Comparison of ENCODE assay signal across 20 cellular contexts in genomic region chr5:159450417-159450816, GRCh38.
DNase-seq lines count a peak whose midpoint lies in the region; ATAC-seq and TF ChIP-seq lines count a peak whose summit lies in the region.
"Had no signal": no experiment of that assay in that cellular context is flagged by ENCODE, and none has a peak within 500 bp of the region (broad histone marks: within the 10 kb centered on the region; RNA-seq: fewer than 3 reads in every experiment).

No MANE protein-coding gene starts in this region.

- H3K18ac ChIP-seq in H9 (ENCODE audit: insufficient read length, low read depth, low read length) (no peak overlapping the region), mesendoderm (ENCODE audit: low read length) (no peak overlapping the region)

- H3K14ac ChIP-seq in H9 (ENCODE audit: insufficient read depth, low read length): no peak overlapping the region

- H3K4me3 ChIP-seq in PC-3 (ENCODE audit: low read length) (no peak overlapping the region), mesendoderm (ENCODE audit: low read length) (no peak overlapping the region)
- H3K4me3 ChIP-seq: BLaER1 treated with 17β-estradiol and CSF1 and Interleukin-3, amounts not matched to agents 10 nM and 100 nM; GM12878; SK-N-MC had no signal

- no peaks in the 10 kb centered on the region for H3K23me2 ChIP-seq in H9 (ENCODE audit: insufficient read length, low read depth, low read length, poor library complexity, severe bottlenecking)

- peaks cover 0 to 2% of the 10 kb centered on the region in 2 donors for H3K4me1 Mint-ChIP-seq in effector memory CD8-positive, alpha-beta T cell (ENCODE audit: low read depth in 2 of 2)
- H3K4me1 Mint-ChIP-seq in H9: no peaks in the 10 kb centered on the region
- H3K4me1 Mint-ChIP-seq: CD4-positive, alpha-beta memory T cell had no signal

- WGBS in H9 (ENCODE audit: extremely low coverage, insufficient read length, low lambda C conversion rate): no CpG with 5 or more reads among the region's 4 CpGs
- no CpG with 5 or more reads among the region's 4 CpGs for WGBS in mesendoderm (ENCODE audit: extremely low coverage, insufficient coverage, low lambda C conversion rate)

- H3K4me3 Mint-ChIP-seq in effector memory CD8-positive, alpha-beta T cell: no peak overlapping the region
- no peak overlapping the region for H3K4me3 Mint-ChIP-seq in H9

- no peak overlapping the region for H3K23ac ChIP-seq in H9 (ENCODE audit: insufficient read length, low read depth, low read length)
- H3K23ac ChIP-seq in mesendoderm (ENCODE audit: low read length): no peak overlapping the region

- H3K4ac ChIP-seq in H9 (ENCODE audit: low read depth, low read length) (no peak overlapping the region), mesendoderm (ENCODE audit: low read depth, low read length) (no peak overlapping the region)

- peaks cover 0 to 13% of the 10 kb centered on the region in 2 donors for H3K27me3 Mint-ChIP-seq in effector memory CD8-positive, alpha-beta T cell
- peaks cover 3% of the 10 kb centered on the region; the same call in 1 of the 2 replicates for H3K27me3 Mint-ChIP-seq in H9 (ENCODE audit: low read depth)

- no peak overlapping the region for H3K56ac ChIP-seq in H9 (ENCODE audit: insufficient read length, low read depth, low read length)
- H3K56ac ChIP-seq in mesendoderm (ENCODE audit: low read length): no peak overlapping the region

- intact Hi-C loops in left ventricle myocardium superior (cut with micrococcal nuclease) (no loop called here), Right ventricle myocardium inferior (cut with DNase I) (loop anchor here (2.0 kb wide), 1 partner anchor 60 kb away; no protein-coding TSS in a partner anchor), PC-3 (cut with micrococcal nuclease) (no loop called here)

- DNase-seq in left ventricle myocardium superior: no peak
- no peak for DNase-seq in Right ventricle myocardium inferior (ENCODE audit: missing footprints)
- DNase-seq in PC-3: no peak
- no peak for DNase-seq in effector memory CD8-positive, alpha-beta T cell
- no peak for DNase-seq in H9
- DNase-seq in mesendoderm: no peak
- DNase-seq in cerebellar cortex (ENCODE audit: low spot score): no peak
- DNase-seq: Caco-2; CD4-positive, alpha-beta memory T cell; DMS 273 treated with DMSO at 0.1 percent for 48 hours; DMS79 treated with DMSO at 0.1 percent for 48 hours; KBM-7; NCI-H1092; NCI-H1436; NCI-H187 treated with DMSO at 0.1 percent for 48 hours; NK-92 treated with Interleukin-12 subunit alpha and Interleukin-12 subunit beta, amount 100 ng/mL, for 24 hours; SHP77 treated with DMSO at 0.1 percent for 48 hours had no signal

- H3K9me3 ChIP-seq in PC-3 (ENCODE audit: low read length) (no peaks in the 10 kb centered on the region), H9 (ENCODE audit: control insufficient read depth, low read depth, low read length) (no peaks in the 10 kb centered on the region)
- H3K9me3 ChIP-seq: BLaER1 treated with 17β-estradiol and CSF1 and Interleukin-3, amounts not matched to agents 10 nM and 100 nM; Caco-2 had no signal

- H3K79me2 ChIP-seq in PC-3 (ENCODE audit: low read length): no peaks in the 10 kb centered on the region
- no peaks in the 10 kb centered on the region for H3K79me2 ChIP-seq in H9 (ENCODE audit: insufficient read depth, low read length)
- no peaks in the 10 kb centered on the region for H3K79me2 ChIP-seq in mesendoderm (ENCODE audit: control insufficient read depth, insufficient read depth, low read length)

- no peak overlapping the region for H3K9ac ChIP-seq in PC-3 (ENCODE audit: low read length)
- no peak overlapping the region for H3K9ac ChIP-seq in H9 (ENCODE audit: extremely low read depth, insufficient read length, low read length)
- H3K9ac ChIP-seq in mesendoderm (ENCODE audit: low read length): no peak overlapping the region
- H3K9ac ChIP-seq: BLaER1 treated with 17β-estradiol and CSF1 and Interleukin-3, amounts not matched to agents 10 nM and 100 nM had no signal

- no peak overlapping the region for H4K91ac ChIP-seq in H9 (ENCODE audit: insufficient read length, low read depth, low read length)

- H3K27ac ChIP-seq in PC-3 (ENCODE audit: low read length) (peak overlapping the region; percentile 45), H9 (ENCODE audit: insufficient read length, low read depth, low read length) (no peak overlapping the region), mesendoderm (ENCODE audit: low read depth, low read length) (no peak overlapping the region)
- H3K27ac ChIP-seq: BLaER1 treated with 17β-estradiol and CSF1 and Interleukin-3, amounts not matched to agents 10 nM and 100 nM; SK-N-MC had no signal

- H4K8ac ChIP-seq in H9 (replicated peaks; ENCODE audit: insufficient read length, low read depth, low read length) (no peak overlapping the region), mesendoderm (ENCODE audit: low read depth, low read length) (no peak overlapping the region)

- H2BK15ac ChIP-seq in H9 (ENCODE audit: low read depth, low read length): no peak overlapping the region
- no peak overlapping the region for H2BK15ac ChIP-seq in mesendoderm (replicated peaks; ENCODE audit: low read depth)

- H4K5ac ChIP-seq in H9 (ENCODE audit: insufficient read length, low read depth, low read length) (no peak overlapping the region), mesendoderm (ENCODE audit: low read length) (no peak overlapping the region)

- no TSS peak for BruUV-seq in PC-3 (replicated peaks; lab: Mats Ljungman, UMichigan)

- CTCF ChIA-PET in PC-3 (lab: Charles Lee): no interaction called here

- H3K36me3 Mint-ChIP-seq in effector memory CD8-positive, alpha-beta T cell (ENCODE audit: insufficient read depth): peaks cover 2% of the 10 kb centered on the region
- no peaks in the 10 kb centered on the region; a peak in 1 of 7 replicates for H3K36me3 Mint-ChIP-seq in H9 (ENCODE audit: insufficient read depth in 1 of 3, low read depth in 3 of 3)
- H3K36me3 Mint-ChIP-seq: CD4-positive, alpha-beta memory T cell had no signal

- no peaks in the 10 kb centered on the region for H4K20me1 ChIP-seq in PC-3 (ENCODE audit: low read length)
- no peaks in the 10 kb centered on the region for H4K20me1 ChIP-seq in H9 (ENCODE audit: control insufficient read depth, insufficient read depth, insufficient read length)
- H4K20me1 ChIP-seq: BLaER1 treated with 17β-estradiol and CSF1 and Interleukin-3, amounts not matched to agents 10 nM and 100 nM had no signal

- H3F3A ChIP-seq in PC-3 (ENCODE audit: low read length, unreplicated experiment): no peaks in the 10 kb centered on the region

- H3K79me1 ChIP-seq in H9 (ENCODE audit: insufficient read depth, low read depth, low read length, poor library complexity, severe bottlenecking) (no peaks in the 10 kb centered on the region), mesendoderm (ENCODE audit: low read length) (no peaks in the 10 kb centered on the region)

- H3K4me2 ChIP-seq in PC-3 (ENCODE audit: low read length): peak overlapping the region; percentile 33
- H3K4me2 ChIP-seq in H9 (ENCODE audit: insufficient read depth, insufficient read length, low read length): no peak overlapping the region
- no peak overlapping the region for H3K4me2 ChIP-seq in mesendoderm (ENCODE audit: low read length)
- H3K4me2 ChIP-seq: BLaER1 treated with 17β-estradiol and CSF1 and Interleukin-3, amounts not matched to agents 10 nM and 100 nM had no signal

- H3T11ph ChIP-seq in H9 (ENCODE audit: low read length): no peak overlapping the region

- H2BK120ac ChIP-seq in H9 (ENCODE audit: low read depth, low read length, poor library complexity, severe bottlenecking) (no peak overlapping the region), mesendoderm (ENCODE audit: low read depth, low read length) (no peak overlapping the region)

- no peak overlapping the region for H3K27ac Mint-ChIP-seq in effector memory CD8-positive, alpha-beta T cell
- H3K27ac Mint-ChIP-seq in H9: no peak overlapping the region

- H3K27me3 ChIP-seq in PC-3 (ENCODE audit: low read length): no peaks in the 10 kb centered on the region
- H3K27me3 ChIP-seq in H9 (ENCODE audit: insufficient read depth, low read length): no peaks in the 10 kb centered on the region
- no peaks in the 10 kb centered on the region for H3K27me3 ChIP-seq in mesendoderm (ENCODE audit: insufficient read depth, low read length, poor library complexity)

- H3K36me3 ChIP-seq in PC-3 (ENCODE audit: low read depth, low read length) (no peaks in the 10 kb centered on the region), mesendoderm (ENCODE audit: control insufficient read depth, insufficient read depth, low read length) (no peaks in the 10 kb centered on the region)
- H3K36me3 ChIP-seq: BLaER1 treated with 17β-estradiol and CSF1 and Interleukin-3, amounts not matched to agents 10 nM and 100 nM had no signal

- H3K9me2 ChIP-seq in PC-3 (replicated peaks; ENCODE audit: low read length): no peaks in the 10 kb centered on the region

- no peak overlapping the region for H2AFZ ChIP-seq in PC-3 (ENCODE audit: low read length)
- H2AFZ ChIP-seq in H9 (ENCODE audit: low read length): no peak overlapping the region

- POLR2A ChIA-PET in PC-3 (lab: Charles Lee; ENCODE audit: unreplicated experiment): no interaction called here

- H2BK20ac ChIP-seq in H9 (ENCODE audit: low read depth, low read length, poor library complexity, severe bottlenecking): no peak overlapping the region

- ATAC-seq in left ventricle myocardium superior: peak; percentile 5
- ATAC-seq in Right ventricle myocardium inferior: no peak
- ATAC-seq in PC-3: no peak
- peak; percentile 58 for ATAC-seq in effector memory CD8-positive, alpha-beta T cell (replicated peaks)
- ATAC-seq: GM12878 had no signal

- H2BK5ac ChIP-seq in H9 (ENCODE audit: insufficient read length, low read length) (no peak overlapping the region), mesendoderm (ENCODE audit: low read length) (no peak overlapping the region)

- TF ChIP-seq CTCF in PC-3 (conservative IDR thresholded peaks at IDR 0.05; ENCODE audit: low read depth, low read length): no peak
- no peak for TF ChIP-seq CTCF in H9 (conservative IDR thresholded peaks at IDR 0.05)

- H2AK5ac ChIP-seq in H9 (ENCODE audit: insufficient read length, low read length): no peak overlapping the region
- H2AK5ac ChIP-seq in mesendoderm (ENCODE audit: low read length): no peak overlapping the region

- H3K4me1 ChIP-seq in PC-3 (ENCODE audit: insufficient read depth, low read length): peaks cover 29% of the 10 kb centered on the region
- H3K4me1 ChIP-seq in H9 (ENCODE audit: insufficient read depth, low read length): no peaks in the 10 kb centered on the region
- no peaks in the 10 kb centered on the region for H3K4me1 ChIP-seq in mesendoderm (ENCODE audit: control insufficient read depth, low read depth, low read length)

- H3K9me3 Mint-ChIP-seq in effector memory CD8-positive, alpha-beta T cell: no peaks in the 10 kb centered on the region
- H3K9me3 Mint-ChIP-seq in H9: no peaks in the 10 kb centered on the region; a peak in 1 of 5 replicates
- H3K9me3 Mint-ChIP-seq: CD4-positive, alpha-beta memory T cell had no signal

- H2BK12ac ChIP-seq in H9 (ENCODE audit: insufficient read length, low read depth, low read length): no peak overlapping the region

Comparison
In these comparisons a context has a peak if more than half of its experiments do, and no peak if none do; other contexts are left out.
1. ATAC-seq: peak in left ventricle myocardium superior (single experiment) and effector memory CD8-positive, alpha-beta T cell (single experiment); none in Right ventricle myocardium inferior (single experiment) and PC-3 (single experiment).